12 cellular contexts compared by ENCODE assay signal in genomic region chr4:6291784-6292297, GRCh38. TPM values are rescaled to one million over a fixed set of nuclear protein-coding genes. Genes with fewer than 3 reads are reported as not detected.
DNase-seq lines count a peak whose midpoint lies in the region; ATAC-seq and TF ChIP-seq lines count a peak whose summit lies in the region.
"Had no signal": no experiment of that assay in that cellular context is flagged by ENCODE, and none has a peak within 500 bp of the region (broad histone marks: within the 10 kb centered on the region; RNA-seq: fewer than 3 reads in every experiment).

No MANE protein-coding gene starts in this region.

- H3K4me3 ChIP-seq in BLaER1 treated with 17β-estradiol and CSF1 and Interleukin-3, amounts not matched to agents 10 nM and 100 nM, result no peak overlapping the region
- H3K4me3 ChIP-seq in liver (ENCODE audit: low read depth in 1 of 3, low read length in 3 of 3), result no peak overlapping the region

- peak overlapping the region in 8 of 11 experiments; percentile 14 to 68 (median 54); a peak in 14 of 22 replicates for H3K4me2 ChIP-seq in BLaER1 treated with 17β-estradiol and CSF1 and Interleukin-3, amounts not matched to agents 10 nM and 100 nM

- TF ChIP-seq CTCF in liver (IDR thresholded peaks at IDR 0.05; ENCODE audit: low read depth, low read length, missing input control), result no peak

- no peak for ATAC-seq in GM19467 (IDR thresholded peaks at IDR 0.05; ENCODE audit: unreplicated experiment)

- H3K9me3 ChIP-seq in BLaER1 treated with 17β-estradiol and CSF1 and Interleukin-3, amounts not matched to agents 10 nM and 100 nM (replicated peaks in 1 of 11), result no peaks in the 10 kb centered on the region
- no peaks in the 10 kb centered on the region for H3K9me3 ChIP-seq in liver (ENCODE audit: control insufficient read depth in 4 of 4, low read length in 3 of 4)
- H3K9me3 ChIP-seq: BE2C had no signal

- DNase-seq in dermis blood vessel endothelial cell (peak; percentile 44), DMS114 treated with DMSO at 0.1 percent for 48 hours (lab: John Stamatoyannopoulos, UW; ENCODE audit: unreplicated experiment) (no peak), dedifferentiated amniotic fluid mesenchymal stem cell (ENCODE audit: extremely low spot score) (no peak)
- DNase-seq: ACHN; BE2C; CD4-positive, alpha-beta memory T cell; DMS79 treated with DMSO at 0.1 percent for 48 hours; GF-D8; H9 had no signal

- peaks cover 0 to 50% (median 37%) of the 10 kb centered on the region in 10 experiments; a peak in 16 of 20 replicates for H3K4me1 ChIP-seq in BLaER1 treated with 17β-estradiol and CSF1 and Interleukin-3, amounts not matched to agents 10 nM and 100 nM
- H3K4me1 ChIP-seq in liver (ENCODE audit: control insufficient read depth in 4 of 4, insufficient read depth in 4 of 4, low read length in 3 of 4), result no peaks in the 10 kb centered on the region
- H3K4me1 ChIP-seq: BE2C had no signal

- no peak overlapping the region for H3K27ac ChIP-seq in BLaER1 treated with 17β-estradiol and CSF1 and Interleukin-3, amounts not matched to agents 10 nM and 100 nM
- no peak overlapping the region for H3K27ac ChIP-seq in liver (ENCODE audit: low read depth in 1 of 2, low read length in 2 of 2)

- peaks cover 7 to 86% (median 48%) of the 10 kb centered on the region in 11 experiments; a peak in 21 of 22 replicates for H3K36me3 ChIP-seq in BLaER1 treated with 17β-estradiol and CSF1 and Interleukin-3, amounts not matched to agents 10 nM and 100 nM
- peaks cover 0 to 45% (median 3%) of the 10 kb centered on the region in 4 donors for H3K36me3 ChIP-seq in liver (ENCODE audit: control insufficient read depth in 4 of 4, insufficient read depth in 3 of 4, low read depth in 1 of 4, low read length in 3 of 4)

- no peak for TF ChIP-seq RAD21 in liver (IDR thresholded peaks at IDR 0.05)

- H4K20me1 ChIP-seq in BLaER1 treated with 17β-estradiol and CSF1 and Interleukin-3, amounts not matched to agents 10 nM and 100 nM, result peaks cover 0 to 56% (median 0%) of the 10 kb centered on the region in 11 experiments; a peak in 6 of 22 replicates

- whole genome bisulfite sequencing in liver, result 84% methylated on average over 21 of the region's 21 CpGs

- no peaks in the 10 kb centered on the region for H3K27me3 ChIP-seq in BLaER1 treated with 17β-estradiol and CSF1 and Interleukin-3, amounts not matched to agents 10 nM and 100 nM
- no peaks in the 10 kb centered on the region for H3K27me3 ChIP-seq in liver (ENCODE audit: control insufficient read depth in 4 of 4, insufficient read depth in 4 of 4, low read length in 3 of 4)
- H3K27me3 ChIP-seq: BE2C had no signal

- H3K9ac ChIP-seq in BLaER1 treated with 17β-estradiol and CSF1 and Interleukin-3, amounts not matched to agents 10 nM and 100 nM, result no peak overlapping the region
- H3K9ac ChIP-seq in liver (ENCODE audit: low read depth in 1 of 2, low read length in 2 of 2), result no peak overlapping the region

TF ChIP-seq in liver, 16 proteins besides CTCF, POLR2A, EP300 and RAD21:
- TF ChIP-seq NR2F2 (IDR thresholded peaks at IDR 0.05) (peak; percentile 89), MAX (IDR thresholded peaks at IDR 0.05) (no peak)

RNA-seq across cellular contexts. Expression of gene WFS1, which starts 22.2 kb away (rescaled TPM):
- total RNA-seq in dermis blood vessel endothelial cell (74.7 and 116 TPM in 2 replicates), liver (10 to 100 TPM; 12.8 to 13.2 TPM)
- 10 to 100 TPM in 1 of 2 donors, 1 to 10 TPM in 1; 6.0 to 23.9 TPM for polyA plus RNA-seq in liver
